In the genomic region with DNA sequence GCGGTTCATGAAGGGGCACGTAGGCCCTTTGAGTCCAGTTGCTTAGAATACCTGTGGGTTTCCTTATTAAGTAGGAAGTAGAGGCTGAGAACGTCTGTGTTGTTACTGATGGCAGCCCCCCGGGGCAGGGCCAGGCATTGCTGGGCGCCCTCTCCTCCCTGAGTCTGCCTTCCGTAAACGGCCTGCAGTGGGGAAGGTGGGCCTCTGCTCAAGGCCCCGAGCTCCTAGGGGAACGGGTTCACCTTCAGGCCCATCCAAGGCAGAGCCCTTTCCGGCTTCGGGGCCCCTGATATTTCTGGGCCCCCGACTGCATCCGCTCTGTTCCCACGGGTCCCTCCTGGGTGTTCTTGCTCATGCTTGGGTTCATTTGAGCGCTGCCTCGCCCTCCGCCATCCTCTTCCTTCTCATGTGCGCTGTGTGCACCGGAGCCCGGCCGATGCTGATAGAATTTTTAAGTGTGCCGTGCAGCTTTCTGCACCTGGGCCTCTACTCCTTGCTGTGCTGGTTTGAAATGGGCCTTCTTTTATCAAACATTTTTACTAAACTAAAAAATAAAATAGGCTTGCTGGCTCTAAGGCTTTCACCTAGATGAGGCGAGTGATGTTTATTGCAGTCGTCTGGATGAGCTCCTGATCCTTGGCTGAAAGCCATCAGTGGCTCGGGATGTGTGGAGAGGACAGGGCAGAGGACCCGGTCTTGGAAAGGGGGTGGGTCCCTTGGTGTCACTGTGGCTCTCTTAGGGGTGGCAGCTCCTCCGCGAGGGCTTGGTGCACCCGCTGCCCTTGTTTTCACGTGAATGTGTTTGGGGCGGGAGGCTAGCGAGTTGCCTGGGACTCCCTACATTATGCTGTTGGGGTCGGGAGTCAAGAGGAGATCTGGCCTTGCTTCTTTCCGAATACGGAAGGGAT, we compare ENCODE assay signal across 8 cellular contexts. TPM values are rescaled to one million over a fixed set of nuclear protein-coding genes. Genes with fewer than 3 reads are reported as not detected.
DNase-seq lines count a peak whose midpoint lies in the region; ATAC-seq and TF ChIP-seq lines count a peak whose summit lies in the region.

No MANE protein-coding gene starts in this region.

- H3K9me3 Mint-ChIP-seq in central memory CD8-positive, alpha-beta T cell, result no peaks in the 10 kb centered on the region

- H3K27ac ChIP-seq in HUES64 (ENCODE audit: low read depth, low read length) (peak overlapping the region; percentile 80), psoas muscle (peak overlapping the region; percentile 74)

- TF ChIP-seq POLR2A in GM19193 (IDR thresholded peaks at IDR 0.05; ENCODE audit: extremely low read depth, insufficient read depth, insufficient read length), result peak; percentile 45

- H3K9me3 ChIP-seq in HUES64 (ENCODE audit: insufficient read depth, low read depth, low read length) (no peaks in the 10 kb centered on the region), psoas muscle (no peaks in the 10 kb centered on the region)

- peaks cover 9% of the 10 kb centered on the region for H3K36me3 Mint-ChIP-seq in central memory CD8-positive, alpha-beta T cell (ENCODE audit: insufficient read depth)

- intact Hi-C loops in psoas muscle (cut with DNase I), result no loop called here

- 81% methylated on average over 35 of the region's 35 CpGs for WGBS in HUES64
- 81 to 84% (median 83%) methylated on average over 35 of the region's 35 CpGs for WGBS in psoas muscle, 3 donors

- H3K4me3 ChIP-seq in HUES64 (ENCODE audit: low read length) (no peak overlapping the region), psoas muscle (no peak overlapping the region)

- H3K9ac ChIP-seq in HUES64 (ENCODE audit: low read depth, low read length), result peak overlapping the region; percentile 60

- H3K27ac Mint-ChIP-seq in central memory CD8-positive, alpha-beta T cell (ENCODE audit: low read depth), result peak overlapping the region; percentile 77

- H3K4me1 ChIP-seq in HUES64 (ENCODE audit: insufficient read depth, low read length) (peaks cover 21% of the 10 kb centered on the region), psoas muscle (peaks cover 36% of the 10 kb centered on the region)

- peak; percentile 69 for DNase-seq in Ammon's horn (ENCODE audit: low spot score)
- no peak for DNase-seq in central memory CD8-positive, alpha-beta T cell (ENCODE audit: low spot score in 2 of 2)
- no peak for DNase-seq in psoas muscle
- no peak for DNase-seq in GM10266 (ENCODE audit: extremely low spot score)
- no peak for DNase-seq in HuH-7.5 (ENCODE audit: low spot score)
- no peak for DNase-seq in NCI-H2081 (lab: John Stamatoyannopoulos, UW)

- no peak for TF ChIP-seq CTCF in psoas muscle (IDR thresholded peaks at IDR 0.05)
- no peak for TF ChIP-seq CTCF in GM10266 (IDR thresholded peaks at IDR 0.05; ENCODE audit: control insufficient read depth, insufficient read depth, low read depth, missing control alignments)

- H3K27me3 Mint-ChIP-seq in central memory CD8-positive, alpha-beta T cell, result no peaks in the 10 kb centered on the region

- H3K27me3 ChIP-seq in HUES64 (ENCODE audit: insufficient read depth, low read length) (no peaks in the 10 kb centered on the region), psoas muscle (ENCODE audit: insufficient read depth in 3 of 3, low read length in 2 of 3) (no peaks in the 10 kb centered on the region)

- no peaks in the 10 kb centered on the region for H3K36me3 ChIP-seq in HUES64 (ENCODE audit: insufficient read depth, low read length)
- no peaks in the 10 kb centered on the region for H3K36me3 ChIP-seq in psoas muscle (ENCODE audit: insufficient read depth in 1 of 2, low read depth in 1 of 2)

- H3K4me3 Mint-ChIP-seq in central memory CD8-positive, alpha-beta T cell, result peak overlapping the region; percentile 62

- peaks cover 57% of the 10 kb centered on the region for H3K4me1 Mint-ChIP-seq in central memory CD8-positive, alpha-beta T cell

- peak; percentile 62 for ATAC-seq in central memory CD8-positive, alpha-beta T cell (replicated peaks; ENCODE audit: extremely low read depth, poor library complexity, severe bottlenecking)
- no peak for ATAC-seq in psoas muscle

RNA-seq across cellular contexts. Expression of gene TBC1D22A, which starts 12.3 kb away (rescaled TPM):
- polyA plus RNA-seq in HUES64 (2013, experiment 1 of 2), result 9.7 TPM
- 10.8 TPM for polyA plus RNA-seq in HUES64 (2013, experiment 2 of 2)
- total RNA-seq in psoas muscle, result 10 to 100 TPM; 15.7 to 25.0 (median 20.6) TPM
- polyA plus RNA-seq in psoas muscle, result 10 to 100 TPM; 11.7 to 19.0 (median 14.8) TPM

RNA-seq across cellular contexts. Expression of gene CERK, which starts 36.7 kb away (rescaled TPM):
- polyA plus RNA-seq in HUES64 (2013, experiment 1 of 2), result 34.2 TPM
- polyA plus RNA-seq in HUES64 (2013, experiment 2 of 2), result 39.2 TPM
- 10 to 100 TPM; 26.9 to 38.1 (median 33.9) TPM for total RNA-seq in psoas muscle
- polyA plus RNA-seq in psoas muscle, result 10 to 100 TPM; 13.0 to 26.8 (median 24.8) TPM
